ENCODE assay signal across 1 cellular context in genomic region chr20:49156481-49156880, GRCh38.
TF ChIP-seq lines count a peak whose summit lies in the region.

No MANE protein-coding gene starts in this region.

TF ChIP-seq in HepG2, 621 proteins besides CTCF, POLR2A, EP300 and RAD21:
- TF ChIP-seq MAFF (IDR thresholded peaks at IDR 0.05; ENCODE audit: low read depth, low read length) = 0 out of 2 replicates have a peak, but pooled peaks have one; percentile 24
- TF ChIP-seq RAD51 (IDR thresholded peaks at IDR 0.05; ENCODE audit: borderline replicate concordance) = no peak
- no peak for TF ChIP-seq ZNF776 (CRISPR knock-in tag; IDR thresholded peaks at IDR 0.05)
- TF ChIP-seq ZNF577 (CRISPR knock-in tag; IDR thresholded peaks at IDR 0.05; ENCODE audit: borderline replicate concordance, low read depth) = no peak
- TF ChIP-seq HNF1A (IDR thresholded peaks at IDR 0.05; ENCODE audit: low read depth) = 0 out of 2 replicates have a peak, but pooled peaks have one; percentile 14
- no peak for TF ChIP-seq HNF1A (CRISPR knock-in tag; IDR thresholded peaks at IDR 0.05; ENCODE audit: borderline replicate concordance)
- TF ChIP-seq PCBP2 (optimal IDR thresholded peaks at IDR 0.05; ENCODE audit: low read depth, low read length, poor library complexity, severe bottlenecking) = no peak
- TF ChIP-seq BCL6 (CRISPR knock-in tag; IDR thresholded peaks at IDR 0.05) = peak; percentile 96
- TF ChIP-seq KDM3A (CRISPR knock-in tag; IDR thresholded peaks at IDR 0.05; ENCODE audit: low read depth) = no peak
- TF ChIP-seq ZNF574 (CRISPR knock-in tag; IDR thresholded peaks at IDR 0.05) = no peak
- TF ChIP-seq MXI1 (IDR thresholded peaks at IDR 0.05; ENCODE audit: borderline replicate concordance, low read depth, low read length) = no peak
- no peak for TF ChIP-seq ZBTB38 (CRISPR knock-in tag; IDR thresholded peaks at IDR 0.05)
- TF ChIP-seq SNRNP70 (IDR thresholded peaks at IDR 0.05; ENCODE audit: low read depth, low read length) = no peak
- 0 out of 2 replicates have a peak, but pooled peaks have one; percentile 16 for TF ChIP-seq SAP130 (CRISPR knock-in tag; IDR thresholded peaks at IDR 0.05; ENCODE audit: low read depth)
- TF ChIP-seq NFIB (CRISPR knock-in tag; IDR thresholded peaks at IDR 0.05; ENCODE audit: borderline replicate concordance) = no peak
- peak; percentile 97 for TF ChIP-seq ZNF317 (CRISPR knock-in tag; IDR thresholded peaks at IDR 0.05)
- no peak for TF ChIP-seq PAF1 (CRISPR knock-in tag; IDR thresholded peaks at IDR 0.05)
- TF ChIP-seq RFXAP (CRISPR knock-in tag; IDR thresholded peaks at IDR 0.05; ENCODE audit: borderline replicate concordance) = no peak
- TF ChIP-seq RBM22 (optimal IDR thresholded peaks at IDR 0.05; ENCODE audit: low read length) = peak; percentile 63
- no peak for TF ChIP-seq KDM5B (CRISPR knock-in tag; IDR thresholded peaks at IDR 0.05; ENCODE audit: borderline replicate concordance)
- no peak for TF ChIP-seq POGK (CRISPR knock-in tag; conservative IDR thresholded peaks at IDR 0.05)
- TF ChIP-seq ZMYM3 (CRISPR knock-in tag; IDR thresholded peaks at IDR 0.05) = no peak
- no peak for TF ChIP-seq GABPA (IDR thresholded peaks at IDR 0.05; ENCODE audit: low read depth, low read length)
- no peak for TF ChIP-seq GABPA (CRISPR knock-in tag; IDR thresholded peaks at IDR 0.05; ENCODE audit: low read depth)
- TF ChIP-seq MAFK (conservative IDR thresholded peaks at IDR 0.05 in 1 of 2, IDR thresholded peaks at IDR 0.05 in 1 of 2; ENCODE audit: low read length in 2 of 2) = peak; percentile 35 to 46; a peak in 1 of 4 replicates
- TF ChIP-seq IRX3 (CRISPR knock-in tag; IDR thresholded peaks at IDR 0.05; ENCODE audit: borderline replicate concordance, low read depth) = no peak
- no peak for TF ChIP-seq FLYWCH1 (CRISPR knock-in tag; IDR thresholded peaks at IDR 0.05)
- TF ChIP-seq REXO4 (CRISPR knock-in tag; IDR thresholded peaks at IDR 0.05; ENCODE audit: borderline replicate concordance) = no peak
- no peak for TF ChIP-seq CREBL2 (CRISPR knock-in tag; IDR thresholded peaks at IDR 0.05; ENCODE audit: borderline replicate concordance)
